ENCODE assay signal across 1 cellular context in genomic region chr12:2963154-2963759, GRCh38.
TF ChIP-seq lines count a peak whose summit lies in the region.

No MANE protein-coding gene starts in this region.

TF ChIP-seq in HepG2, 621 proteins besides CTCF, POLR2A, EP300 and RAD21 (continued from another document and continues in another):
- TF ChIP-seq ZNF687 (CRISPR knock-in tag; IDR thresholded peaks at IDR 0.05): peak; percentile 39
- TF ChIP-seq SMAD1 (CRISPR knock-in tag; IDR thresholded peaks at IDR 0.05; ENCODE audit: borderline replicate concordance, low read depth): no peak
- TF ChIP-seq CEBPB (IDR thresholded peaks at IDR 0.05; ENCODE audit: borderline replicate concordance, low read depth, low read length): peak; percentile 82; the same call in 1 of the 2 replicates
- TF ChIP-seq ZNF782 (CRISPR knock-in tag; IDR thresholded peaks at IDR 0.05; ENCODE audit: borderline replicate concordance): 0 out of 2 replicates have a peak, but pooled peaks have one; percentile 66
- no peak for TF ChIP-seq ELK4 (CRISPR knock-in tag; IDR thresholded peaks at IDR 0.05; ENCODE audit: borderline replicate concordance)
- no peak for TF ChIP-seq ZNF576 (CRISPR knock-in tag; IDR thresholded peaks at IDR 0.05)
- TF ChIP-seq ZEB1 (IDR thresholded peaks at IDR 0.05; ENCODE audit: insufficient replicate concordance, low read depth): peak; percentile 85
- TF ChIP-seq IKZF4 (CRISPR knock-in tag; IDR thresholded peaks at IDR 0.05; ENCODE audit: borderline replicate concordance, low read depth, not compliant biosample characterization): no peak
- TF ChIP-seq ZNF274 (CRISPR knock-in tag; IDR thresholded peaks at IDR 0.05): no peak
- 0 out of 2 replicates have a peak, but pooled peaks have one; percentile 64 for TF ChIP-seq ZNF670 (CRISPR knock-in tag; IDR thresholded peaks at IDR 0.05; ENCODE audit: borderline replicate concordance)
- no peak; the same call in 1 of the 2 replicates for TF ChIP-seq ZNF331 (CRISPR knock-in tag; IDR thresholded peaks at IDR 0.05)
- no peak for TF ChIP-seq GFI1 (CRISPR knock-in tag; IDR thresholded peaks at IDR 0.05; ENCODE audit: borderline replicate concordance)
- TF ChIP-seq KDM5B (CRISPR knock-in tag; IDR thresholded peaks at IDR 0.05; ENCODE audit: borderline replicate concordance): peak; percentile 63; the same call in 1 of the 2 replicates
- TF ChIP-seq FOXP1 (IDR thresholded peaks at IDR 0.05): no peak
- peak; percentile 50; the same call in 1 of the 2 replicates for TF ChIP-seq FOXP1 (CRISPR knock-in tag; IDR thresholded peaks at IDR 0.05)
- peak; percentile 54; the same call in 1 of the 2 replicates for TF ChIP-seq SPEN (CRISPR knock-in tag; IDR thresholded peaks at IDR 0.05; ENCODE audit: low read depth)
- no peak for TF ChIP-seq CBX2 (IDR thresholded peaks at IDR 0.05; ENCODE audit: low read depth, low read length)
- no peak for TF ChIP-seq CBX2 (CRISPR knock-in tag; IDR thresholded peaks at IDR 0.05; ENCODE audit: low read depth)
- no peak for TF ChIP-seq ZBTB4 (CRISPR knock-in tag; IDR thresholded peaks at IDR 0.05; ENCODE audit: borderline replicate concordance)
- no peak; the same call in 1 of the 2 replicates for TF ChIP-seq ZNF451 (CRISPR knock-in tag; IDR thresholded peaks at IDR 0.05)
- no peak for TF ChIP-seq FOXC1 (CRISPR knock-in tag; IDR thresholded peaks at IDR 0.05; ENCODE audit: borderline replicate concordance)
- no peak for TF ChIP-seq ETS1 (CRISPR knock-in tag; IDR thresholded peaks at IDR 0.05)
- TF ChIP-seq ZNF101 (CRISPR knock-in tag; IDR thresholded peaks at IDR 0.05; ENCODE audit: borderline replicate concordance, low read depth): no peak
- TF ChIP-seq ZNF788 (CRISPR knock-in tag; IDR thresholded peaks at IDR 0.05; ENCODE audit: borderline replicate concordance): peak; percentile 69; the same call in 1 of the 2 replicates
- no peak for TF ChIP-seq CCDC6 (CRISPR knock-in tag; IDR thresholded peaks at IDR 0.05)
- no peak for TF ChIP-seq NFIB (CRISPR knock-in tag; IDR thresholded peaks at IDR 0.05; ENCODE audit: borderline replicate concordance)
- peak; percentile 46; the same call in 1 of the 2 replicates for TF ChIP-seq POGZ (CRISPR knock-in tag; IDR thresholded peaks at IDR 0.05)
- TF ChIP-seq ZHX2 (IDR thresholded peaks at IDR 0.05; ENCODE audit: low read depth): no peak
- TF ChIP-seq ZHX2 (CRISPR knock-in tag; IDR thresholded peaks at IDR 0.05; ENCODE audit: borderline replicate concordance): no peak
- peak; percentile 82 for TF ChIP-seq ZNF746 (CRISPR knock-in tag; IDR thresholded peaks at IDR 0.05)
- TF ChIP-seq ZNF235 (CRISPR knock-in tag; IDR thresholded peaks at IDR 0.05; ENCODE audit: borderline replicate concordance): 0 out of 2 replicates have a peak, but pooled peaks have one; percentile 51
- TF ChIP-seq SRSF4 (IDR thresholded peaks at IDR 0.05; ENCODE audit: low read depth, low read length, poor library complexity, severe bottlenecking): no peak
- TF ChIP-seq ZNF350 (CRISPR knock-in tag; IDR thresholded peaks at IDR 0.05; ENCODE audit: borderline replicate concordance, low read depth): peak; percentile 50
- TF ChIP-seq UBTF (CRISPR knock-in tag; IDR thresholded peaks at IDR 0.05): peak; percentile 57; the same call in 1 of the 2 replicates
- peak; percentile 90 for TF ChIP-seq TARDBP (CRISPR knock-in tag; IDR thresholded peaks at IDR 0.05)
- TF ChIP-seq ZNF562 (CRISPR knock-in tag; IDR thresholded peaks at IDR 0.05; ENCODE audit: borderline replicate concordance): no peak
- peak; percentile 33 to 63; a peak in 1 of 4 replicates for TF ChIP-seq HMGXB4 (CRISPR knock-in tag; IDR thresholded peaks at IDR 0.05; ENCODE audit: borderline replicate concordance in 1 of 2, low read depth in 1 of 2)
- TF ChIP-seq RARA (CRISPR knock-in tag; IDR thresholded peaks at IDR 0.05): peak; percentile 92
- no peak for TF ChIP-seq ZNF207 (IDR thresholded peaks at IDR 0.05; ENCODE audit: borderline replicate concordance)
- no peak for TF ChIP-seq ZNF839 (CRISPR knock-in tag; IDR thresholded peaks at IDR 0.05; ENCODE audit: borderline replicate concordance)
